2 cellular contexts compared by ENCODE assay signal in genomic region chr1:172627702-172628101, GRCh38.
TF ChIP-seq lines count a peak whose summit lies in the region.

No MANE protein-coding gene starts in this region.

TF ChIP-seq in IMR-90, 13 proteins besides CTCF, POLR2A, EP300 and RAD21:
- no peak for TF ChIP-seq MXI1 (IDR thresholded peaks at IDR 0.05; ENCODE audit: borderline replicate concordance, low read depth, low read length)
- no peak for TF ChIP-seq USF2 (IDR thresholded peaks at IDR 0.05; ENCODE audit: low read depth, low read length)
- TF ChIP-seq MAZ (IDR thresholded peaks at IDR 0.05; ENCODE audit: borderline replicate concordance, low read depth, low read length), result no peak
- no peak for TF ChIP-seq CHD1 (IDR thresholded peaks at IDR 0.05; ENCODE audit: low read depth, low read length)
TF ChIP-seq in IMR-90: peak in this region for 0.

TF ChIP-seq in K562, 482 proteins besides CTCF, POLR2A, EP300 and RAD21:
- TF ChIP-seq NCOA6 (IDR thresholded peaks at IDR 0.05) (no peak), TAF9B (IDR thresholded peaks at IDR 0.05; ENCODE audit: partially characterized antibody) (no peak), CBX8 (IDR thresholded peaks at IDR 0.05; ENCODE audit: borderline replicate concordance, extremely low read depth, low read depth, low read length, poor library complexity, severe bottlenecking) (no peak), ZBTB8A (IDR thresholded peaks at IDR 0.05; ENCODE audit: partially characterized antibody) (no peak), MXD1 (CRISPR knock-in tag; IDR thresholded peaks at IDR 0.05; ENCODE audit: borderline replicate concordance, poor library complexity, severe bottlenecking) (no peak)
